ENCODE assay signal across 23 cellular contexts in genomic region chr13:104008075-104008474, GRCh38.
"Had no signal": no experiment of that assay in that cellular context is flagged by ENCODE, and none has a peak within 500 bp of the region (broad histone marks: within the 10 kb centered on the region; RNA-seq: fewer than 3 reads in every experiment).

No MANE protein-coding gene starts in this region.

- H3K9me3 ChIP-seq: gastroesophageal sphincter, left ventricle myocardium inferior, pancreas, prostate gland, sigmoid colon, stomach, thyroid gland, upper lobe of right lung had no signal

- FAIRE-seq: colon, pancreas, small intestine had no signal

- H2AFZ ChIP-seq: hepatocyte had no signal

- H3K4me3 ChIP-seq: gastroesophageal sphincter, hepatocyte, left ventricle myocardium inferior, lung, pancreas, prostate gland, sigmoid colon, stomach, thyroid gland, upper lobe of right lung had no signal

- H3K27ac ChIP-seq: gastroesophageal sphincter, hepatocyte, left ventricle myocardium inferior, pancreas, prostate gland, sigmoid colon, stomach, thyroid gland, upper lobe of right lung had no signal

- ATAC-seq: activated T-cell treated with anti-CD3 and anti-CD28 coated beads, Interleukin-2, amount 50 U/mL, for 4 hours; activated T-helper 17 cell treated with anti-CD3 and anti-CD28 coated beads, Interleukin-2, amount 50 U/mL, for 72 hours; gastroesophageal sphincter; pancreas; stimulated activated naive B cell treated with anti-CD40 and anti-IgM and Interleukin-4, amounts not matched to agents 10 μg/mL and 1 μg/mL and 100 μg/mL, for 72 hours; upper lobe of right lung had no signal

- DNase-seq: activated CD4-positive, alpha-beta memory T cell treated with anti-CD3 and anti-CD28 coated beads for 36 hours; activated CD4-positive, alpha-beta T cell treated with anti-CD3 and anti-CD28 coated beads, Interleukin-2, amount 10 ng/mL, durations not matched to agents 24 days and 14 days; activated CD4-positive, CD25-positive, alpha-beta regulatory T cell treated with anti-CD3 and anti-CD28 coated beads, Interleukin-2, amount 50 U/mL, for 72 hours; activated gamma-delta T cell treated with Interleukin-2 at 50 U/mL for 16 hours; activated naive CD4-positive, alpha-beta T cell treated with anti-CD3 and anti-CD28 coated beads, Interleukin-2, amount 50 U/mL, for 16 hours; activated T-cell treated with anti-CD3 and anti-CD28 coated beads, Interleukin-2, amount 50 U/mL, for 4 hours; effector CD4-positive, alpha-beta T cell; islet precursor cell; left ventricle myocardium inferior; nucleus accumbens; pancreas; sigmoid colon; small intestine; stimulated activated naive B cell treated with anti-CD40 and anti-IgM and Interleukin-4, amounts not matched to agents 10 μg/mL and 1 μg/mL and 100 μg/mL, for 72 hours; stomach; thyroid gland; upper lobe of right lung had no signal

- H3K36me3 ChIP-seq: gastroesophageal sphincter, left ventricle myocardium inferior, pancreas, prostate gland, sigmoid colon, stomach, thyroid gland, upper lobe of right lung had no signal

- H3K4me2 ChIP-seq: hepatocyte had no signal

- H3K27ac Mint-ChIP-seq: activated CD4-positive, alpha-beta memory T cell treated with anti-CD3 and anti-CD28 coated beads for 36 hours; activated CD4-positive, alpha-beta T cell treated with anti-CD3 and anti-CD28 coated beads, Interleukin-2, amount 10 ng/mL, durations not matched to agents 24 days and 14 days; activated T-helper 17 cell treated with anti-CD3 and anti-CD28 coated beads, Interleukin-2, amount 50 U/mL, for 72 hours; stimulated activated naive B cell treated with anti-CD40 and anti-IgM and Interleukin-4, amounts not matched to agents 10 μg/mL and 1 μg/mL and 100 μg/mL, for 72 hours had no signal

- H3K27me3 ChIP-seq: gastroesophageal sphincter, hepatocyte, sigmoid colon, stomach, thyroid gland, upper lobe of right lung had no signal

- H3K36me3 Mint-ChIP-seq: activated CD4-positive, alpha-beta memory T cell treated with anti-CD3 and anti-CD28 coated beads for 36 hours; stimulated activated naive B cell treated with anti-CD40 and anti-IgM and Interleukin-4, amounts not matched to agents 10 μg/mL and 1 μg/mL and 100 μg/mL, for 72 hours had no signal

- H3K9me3 Mint-ChIP-seq: activated CD4-positive, alpha-beta memory T cell treated with anti-CD3 and anti-CD28 coated beads for 36 hours; activated CD4-positive, alpha-beta T cell treated with anti-CD3 and anti-CD28 coated beads, Interleukin-2, amount 10 ng/mL, durations not matched to agents 24 days and 14 days; activated T-helper 17 cell treated with anti-CD3 and anti-CD28 coated beads, Interleukin-2, amount 50 U/mL, for 72 hours; stimulated activated naive B cell treated with anti-CD40 and anti-IgM and Interleukin-4, amounts not matched to agents 10 μg/mL and 1 μg/mL and 100 μg/mL, for 72 hours had no signal

- H3K4me1 ChIP-seq: gastroesophageal sphincter, left ventricle myocardium inferior, pancreas, prostate gland, upper lobe of right lung had no signal

- H3K27me3 Mint-ChIP-seq: activated CD4-positive, alpha-beta memory T cell treated with anti-CD3 and anti-CD28 coated beads for 36 hours; activated CD4-positive, alpha-beta T cell treated with anti-CD3 and anti-CD28 coated beads, Interleukin-2, amount 10 ng/mL, durations not matched to agents 24 days and 14 days; activated T-helper 17 cell treated with anti-CD3 and anti-CD28 coated beads, Interleukin-2, amount 50 U/mL, for 72 hours; stimulated activated naive B cell treated with anti-CD40 and anti-IgM and Interleukin-4, amounts not matched to agents 10 μg/mL and 1 μg/mL and 100 μg/mL, for 72 hours had no signal

- H3K4me3 Mint-ChIP-seq: activated CD4-positive, alpha-beta memory T cell treated with anti-CD3 and anti-CD28 coated beads for 36 hours; activated CD4-positive, alpha-beta T cell treated with anti-CD3 and anti-CD28 coated beads, Interleukin-2, amount 10 ng/mL, durations not matched to agents 24 days and 14 days; activated T-cell treated with anti-CD3 and anti-CD28 coated beads, Interleukin-2, amount 50 U/mL, for 4 hours; activated T-helper 17 cell treated with anti-CD3 and anti-CD28 coated beads, Interleukin-2, amount 50 U/mL, for 72 hours; stimulated activated naive B cell treated with anti-CD40 and anti-IgM and Interleukin-4, amounts not matched to agents 10 μg/mL and 1 μg/mL and 100 μg/mL, for 72 hours had no signal

- H3K4me1 Mint-ChIP-seq: activated CD4-positive, alpha-beta T cell treated with anti-CD3 and anti-CD28 coated beads, Interleukin-2, amount 10 ng/mL, durations not matched to agents 24 days and 14 days; activated T-helper 17 cell treated with anti-CD3 and anti-CD28 coated beads, Interleukin-2, amount 50 U/mL, for 72 hours; stimulated activated naive B cell treated with anti-CD40 and anti-IgM and Interleukin-4, amounts not matched to agents 10 μg/mL and 1 μg/mL and 100 μg/mL, for 72 hours had no signal

- H3K79me2 ChIP-seq: hepatocyte had no signal
